Comparison of ENCODE assay signal across 24 cellular contexts in the genomic region with DNA sequence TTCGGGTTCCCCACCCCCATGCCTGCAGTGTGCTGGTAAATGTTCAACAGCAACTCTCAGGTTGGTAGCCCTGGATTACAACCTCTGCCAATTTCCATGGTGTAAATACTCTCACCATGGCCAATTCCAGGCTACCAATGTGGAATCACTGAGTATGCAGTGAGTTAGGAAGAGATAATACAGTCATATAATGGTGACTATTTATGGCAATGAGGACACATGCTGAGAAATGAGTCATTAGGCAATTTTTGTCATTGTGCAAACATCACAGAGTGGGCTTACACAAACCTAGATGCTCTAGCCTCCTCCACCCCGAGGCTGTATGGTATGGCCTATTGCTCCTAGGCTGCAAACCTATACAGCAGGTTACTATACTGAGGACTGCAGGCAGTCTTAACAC. TPM values are rescaled to one million over a fixed set of nuclear protein-coding genes. Genes with fewer than 3 reads are reported as not detected.
DNase-seq lines count a peak whose midpoint lies in the region; ATAC-seq and FAIRE-seq lines count a peak whose summit lies in the region.
"Had no signal": no experiment of that assay in that cellular context is flagged by ENCODE, and none has a peak within 500 bp of the region (broad histone marks: within the 10 kb centered on the region; RNA-seq: fewer than 3 reads in every experiment).

No MANE protein-coding gene starts in this region.

- H3K27me3 ChIP-seq in mesenchymal stem cell (ENCODE audit: control insufficient read depth in 1 of 2, insufficient read depth in 1 of 2, low read length in 2 of 2), result no peaks in the 10 kb centered on the region

- no peak overlapping the region for H2BK5ac ChIP-seq in mesenchymal stem cell (ENCODE audit: low read depth, low read length, poor library complexity, severe bottlenecking)

- no peak overlapping the region for H3K4ac ChIP-seq in mesenchymal stem cell (ENCODE audit: low read depth in 1 of 2, low read length in 2 of 2)

- no peaks in the 10 kb centered on the region for H3K27me3 Mint-ChIP-seq in T-helper 17 cell
- peaks cover 0 to 11% (median 5%) of the 10 kb centered on the region in 5 donors for H3K27me3 Mint-ChIP-seq in naive thymus-derived CD8-positive, alpha-beta T cell

- H3K4me1 ChIP-seq in mesenchymal stem cell (ENCODE audit: control insufficient read depth, insufficient read depth, low read depth, low read length), result peaks cover 3% of the 10 kb centered on the region

- H3K18ac ChIP-seq in mesenchymal stem cell (ENCODE audit: low read depth in 1 of 2, low read length in 2 of 2), result no peak overlapping the region

- H4K8ac ChIP-seq in mesenchymal stem cell (ENCODE audit: low read length), result no peak overlapping the region

- no peak overlapping the region for H3K4me3 ChIP-seq in mesenchymal stem cell (ENCODE audit: insufficient read depth in 1 of 2, low read depth in 1 of 2, low read length in 2 of 2)

- 68% methylated on average over 2 of the region's 2 CpGs for WGBS in mesenchymal stem cell

- H3K79me1 ChIP-seq in mesenchymal stem cell (replicated peaks; ENCODE audit: low read length, poor library complexity, severe bottlenecking), result no peaks in the 10 kb centered on the region

- H3K4me1 Mint-ChIP-seq in T-helper 17 cell, result peaks cover 3% of the 10 kb centered on the region
- H3K4me1 Mint-ChIP-seq in naive thymus-derived CD8-positive, alpha-beta T cell, result peaks cover 0 to 8% (median 5%) of the 10 kb centered on the region in 4 donors
- H3K4me1 Mint-ChIP-seq: CD14-positive monocyte had no signal

- no peak overlapping the region for H2BK120ac ChIP-seq in mesenchymal stem cell (ENCODE audit: low read depth, low read length)

- FAIRE-seq in HTR-8/SVneo (lab: Jason Lieb, UNC), result peak; percentile 86
- FAIRE-seq: A204.1, H1 had no signal

- H3K27ac Mint-ChIP-seq in T-helper 17 cell, result peak overlapping the region; percentile 16
- H3K27ac Mint-ChIP-seq in naive thymus-derived CD8-positive, alpha-beta T cell, result no peak overlapping the region
- H3K27ac Mint-ChIP-seq: activated CD8-positive, alpha-beta T cell treated with anti-CD3 and anti-CD28 coated beads, Interleukin-2, amount 10 ng/mL, durations not matched to agents 7 days and 5 days; activated T-helper 1 cell treated with anti-CD3 and anti-CD28 coated beads, Interleukin-12 subunit alpha, Interleukin-12 subunit beta, Interleukin-2, Interleukin-4 antibody, amounts not matched to agents 30 ng/mL and 10 ng/mL and 1 ng/mL, durations not matched to agents 14 hours and 24 hours and 36 hours; CD14-positive monocyte; effector memory CD8-positive, alpha-beta T cell; stimulated activated naive CD8-positive, alpha-beta T cell treated with anti-CD3 and anti-CD28 coated beads, Interleukin-15, Interleukin-2, amounts not matched to agents 100 ng/mL and 50 ng/mL, for 24 hours; T-cell had no signal

- peaks cover 0 to 9% (median 0%) of the 10 kb centered on the region in 9 donors for H3K9me3 Mint-ChIP-seq in naive thymus-derived CD8-positive, alpha-beta T cell
- H3K9me3 Mint-ChIP-seq: activated T-helper 1 cell treated with anti-CD3 and anti-CD28 coated beads, Interleukin-12 subunit alpha, Interleukin-12 subunit beta, Interleukin-2, Interleukin-4 antibody, amounts not matched to agents 30 ng/mL and 10 ng/mL and 1 ng/mL, durations not matched to agents 14 hours and 24 hours and 36 hours had no signal

- H3K4me2 ChIP-seq in mesenchymal stem cell (ENCODE audit: low read length, poor library complexity, severe bottlenecking), result no peak overlapping the region

- no peak overlapping the region for H3K27ac ChIP-seq in mesenchymal stem cell (ENCODE audit: low read length, poor library complexity, severe bottlenecking)

- no peak overlapping the region for H2AK5ac ChIP-seq in mesenchymal stem cell (ENCODE audit: low read length, severe bottlenecking)

- H3K36me3 ChIP-seq in mesenchymal stem cell (ENCODE audit: control insufficient read depth in 1 of 2, insufficient read depth in 2 of 2, low read depth in 1 of 2, low read length in 2 of 2), result peaks cover 0 to 13% of the 10 kb centered on the region in 2 experiments

- H3K14ac ChIP-seq in mesenchymal stem cell (ENCODE audit: low read length in 2 of 2), result no peak overlapping the region

- no peak overlapping the region for H3K9ac ChIP-seq in mesenchymal stem cell (ENCODE audit: low read length)

- no peak overlapping the region for H4K91ac ChIP-seq in mesenchymal stem cell (ENCODE audit: low read length)

- DNase-seq in NK-92 treated with Interleukin-12 subunit alpha and Interleukin-12 subunit beta, amount 100 ng/mL, for 24 hours (lab: John Stamatoyannopoulos, UW), result peak; percentile 17
- DNase-seq in NK-92 (lab: John Stamatoyannopoulos, UW; ENCODE audit: unreplicated experiment), result no peak
- no peak for DNase-seq in HTR-8/SVneo (ENCODE audit: insufficient read length, low spot score)
- no peak for DNase-seq in T-helper 17 cell
- DNase-seq in mesenchymal stem cell, result peak; percentile 37
- no peak for DNase-seq in NCI-H526 treated with DMSO at 0.1 percent for 48 hours (lab: John Stamatoyannopoulos, UW)
- no peak for DNase-seq in naive thymus-derived CD8-positive, alpha-beta T cell
- DNase-seq: activated CD8-positive, alpha-beta T cell treated with anti-CD3 and anti-CD28 coated beads, Interleukin-2, amount 10 ng/mL, durations not matched to agents 7 days and 5 days; cerebellar nuclear complex; DMS 273 treated with DMSO at 0.1 percent for 48 hours; effector memory CD8-positive, alpha-beta T cell; Kasumi-1; midbrain; NCI-H2029; NCI-H524 treated with DMSO at 0.1 percent for 48 hours; T-cell had no signal

- ATAC-seq in T-helper 17 cell (no peak), GM21526 (IDR thresholded peaks at IDR 0.05; ENCODE audit: low FRiP score, unreplicated experiment) (no peak)
- no peak for ATAC-seq in naive thymus-derived CD8-positive, alpha-beta T cell
- ATAC-seq: activated CD8-positive, alpha-beta T cell treated with anti-CD3 and anti-CD28 coated beads, Interleukin-2, amount 10 ng/mL, durations not matched to agents 7 days and 5 days; effector memory CD8-positive, alpha-beta T cell; T-cell had no signal

- no peak overlapping the region for H2BK15ac ChIP-seq in mesenchymal stem cell (ENCODE audit: low read depth, poor library complexity, severe bottlenecking)

- no peak overlapping the region for H2AFZ ChIP-seq in mesenchymal stem cell (ENCODE audit: low read depth, low read length)

- no peak overlapping the region for H2BK12ac ChIP-seq in mesenchymal stem cell (ENCODE audit: low read length in 2 of 2)

- POLR2A ChIA-PET in naive thymus-derived CD8-positive, alpha-beta T cell (lab: Charles Lee), result no interaction called here

- H3K4me3 Mint-ChIP-seq in T-helper 17 cell, result no peak overlapping the region
- no peak overlapping the region for H3K4me3 Mint-ChIP-seq in naive thymus-derived CD8-positive, alpha-beta T cell
- H3K4me3 Mint-ChIP-seq: activated CD8-positive, alpha-beta T cell treated with anti-CD3 and anti-CD28 coated beads, Interleukin-2, amount 10 ng/mL, durations not matched to agents 7 days and 5 days; activated T-helper 1 cell treated with anti-CD3 and anti-CD28 coated beads, Interleukin-12 subunit alpha, Interleukin-12 subunit beta, Interleukin-2, Interleukin-4 antibody, amounts not matched to agents 30 ng/mL and 10 ng/mL and 1 ng/mL, durations not matched to agents 14 hours and 24 hours and 36 hours; CD14-positive monocyte; effector memory CD8-positive, alpha-beta T cell; stimulated activated naive CD8-positive, alpha-beta T cell treated with anti-CD3 and anti-CD28 coated beads, Interleukin-15, Interleukin-2, amounts not matched to agents 100 ng/mL and 50 ng/mL, for 24 hours; T-cell had no signal

- H3K9me3 ChIP-seq in T-helper 17 cell (ENCODE audit: control insufficient read depth, low read length, poor library complexity, severe bottlenecking) (no peaks in the 10 kb centered on the region), mesenchymal stem cell (ENCODE audit: control insufficient read depth, low read length) (peaks cover 6% of the 10 kb centered on the region)

- no peaks in the 10 kb centered on the region for H3K36me3 Mint-ChIP-seq in T-helper 17 cell (ENCODE audit: low read depth)
- peaks cover 0 to 9% (median 0%) of the 10 kb centered on the region in 3 donors for H3K36me3 Mint-ChIP-seq in naive thymus-derived CD8-positive, alpha-beta T cell
- H3K36me3 Mint-ChIP-seq: CD14-positive monocyte, T-cell had no signal

- no peak overlapping the region for H3K23ac ChIP-seq in mesenchymal stem cell (ENCODE audit: low read length in 2 of 2)

RNA-seq across cellular contexts. Expression of a gene that starts 4.6 kb away (rescaled TPM):
- not detected for total RNA-seq in T-helper 17 cell
- polyA plus RNA-seq in mesenchymal stem cell (2013, experiment 1 of 2), result not detected
- polyA plus RNA-seq in mesenchymal stem cell (2013, experiment 2 of 2), result not detected
- not detected for total RNA-seq in naive thymus-derived CD8-positive, alpha-beta T cell
- 1 to 10 TPM in 1 of 3 donors, not detected in 2; 1.6 TPM for polyA plus RNA-seq in naive thymus-derived CD8-positive, alpha-beta T cell
- total RNA-seq: activated CD8-positive, alpha-beta T cell treated with anti-CD3 and anti-CD28 coated beads, Interleukin-2, amount 10 ng/mL, durations not matched to agents 7 days and 5 days; activated T-helper 1 cell treated with anti-CD3 and anti-CD28 coated beads, Interleukin-12 subunit alpha, Interleukin-12 subunit beta, Interleukin-2, Interleukin-4 antibody, amounts not matched to agents 30 ng/mL and 10 ng/mL and 1 ng/mL, durations not matched to agents 14 hours and 24 hours and 36 hours; fibroblast of villous mesenchyme; H1; renal cortical epithelial cell; T-cell had no signal
- polyA plus RNA-seq: CD14-positive monocyte, H1 had no signal

RNA-seq across cellular contexts. Expression of a gene that starts 6.8 kb away (rescaled TPM):
- total RNA-seq in T-helper 17 cell, result not detected
- 0.03 TPM for polyA plus RNA-seq in mesenchymal stem cell (2013, experiment 1 of 2)
- polyA plus RNA-seq in mesenchymal stem cell (2013, experiment 2 of 2), result not detected
- total RNA-seq in naive thymus-derived CD8-positive, alpha-beta T cell, result not detected
- under 1 TPM in 1 of 3 donors, not detected in 2; 0.29 TPM for polyA plus RNA-seq in naive thymus-derived CD8-positive, alpha-beta T cell
- total RNA-seq: activated CD8-positive, alpha-beta T cell treated with anti-CD3 and anti-CD28 coated beads, Interleukin-2, amount 10 ng/mL, durations not matched to agents 7 days and 5 days; activated T-helper 1 cell treated with anti-CD3 and anti-CD28 coated beads, Interleukin-12 subunit alpha, Interleukin-12 subunit beta, Interleukin-2, Interleukin-4 antibody, amounts not matched to agents 30 ng/mL and 10 ng/mL and 1 ng/mL, durations not matched to agents 14 hours and 24 hours and 36 hours; H1; renal cortical epithelial cell; T-cell had no signal
- polyA plus RNA-seq: CD14-positive monocyte, H1 had no signal

Comparison
In these comparisons a context has a peak if more than half of its experiments do, and no peak if none do; other contexts are left out.
1. DNase-seq: peak in NK-92 treated with Interleukin-12 subunit alpha and Interleukin-12 subunit beta, amount 100 ng/mL, for 24 hours (single experiment) and mesenchymal stem cell (single experiment); none in NK-92 (single experiment), HTR-8/SVneo (single experiment), T-helper 17 cell (0 of 3), NCI-H526 treated with DMSO at 0.1 percent for 48 hours (single experiment) and naive thymus-derived CD8-positive, alpha-beta T cell (0 of 10).